Comparison of ENCODE assay signal across 8 cellular contexts in the genomic region with DNA sequence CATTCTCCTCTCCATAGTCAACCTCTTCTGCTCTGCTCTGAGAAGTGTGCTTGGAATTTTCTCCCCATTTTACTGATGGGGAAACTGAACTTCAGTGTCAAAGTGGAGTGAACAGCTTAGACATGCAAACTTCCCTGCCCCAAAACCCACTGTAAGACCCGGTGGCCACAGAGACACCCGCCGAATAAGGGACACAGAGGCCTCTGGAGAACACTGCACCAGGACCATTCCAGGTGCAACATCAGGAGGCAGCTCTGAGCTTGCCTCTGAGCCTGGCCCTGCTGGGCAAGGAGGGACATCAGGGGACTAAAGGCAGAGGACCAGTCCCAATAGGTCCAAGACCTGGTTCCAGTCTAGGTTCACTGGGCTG. TPM values are rescaled to one million over a fixed set of nuclear protein-coding genes. Genes with fewer than 3 reads are reported as not detected.
DNase-seq lines count a peak whose midpoint lies in the region; ATAC-seq and TF ChIP-seq lines count a peak whose summit lies in the region.

No MANE protein-coding gene starts in this region.

- H3K4me1 ChIP-seq in gastroesophageal sphincter = peaks cover 19 to 88% (median 75%) of the 10 kb centered on the region in 3 donors

- peaks cover 56% of the 10 kb centered on the region for H3K36me3 Mint-ChIP-seq in activated CD4-positive, alpha-beta memory T cell treated with anti-CD3 and anti-CD28 coated beads for 36 hours

- H3K27ac ChIP-seq in gastroesophageal sphincter = peak overlapping the region; percentile 94 to 99 (median 96)

- peak overlapping the region; percentile 74 for H3K4me3 ChIP-seq in GM06990 (replicated peaks; ENCODE audit: low read depth, low read length)
- H3K4me3 ChIP-seq in gastroesophageal sphincter = peak overlapping the region; percentile 76 to 81
- peak overlapping the region; percentile 79 for H3K4me3 ChIP-seq in skeletal muscle cell (ENCODE audit: low read depth, low read length)

- H3K9me3 Mint-ChIP-seq in activated CD4-positive, alpha-beta memory T cell treated with anti-CD3 and anti-CD28 coated beads for 36 hours = peaks cover 3% of the 10 kb centered on the region

- POLR2A ChIA-PET in activated CD4-positive, alpha-beta memory T cell treated with anti-CD3 and anti-CD28 coated beads for 36 hours (lab: Charles Lee) = interaction anchor here (0.8 to 16.2 kb wide), 10 partner anchors 9 to 87 kb away, joined by 3 to 540 read pairs (median 4); a partner anchor contains a TSS

- H3K27me3 Mint-ChIP-seq in activated CD4-positive, alpha-beta memory T cell treated with anti-CD3 and anti-CD28 coated beads for 36 hours = no peaks in the 10 kb centered on the region

- TF ChIP-seq EP300 in gastroesophageal sphincter (IDR thresholded peaks at IDR 0.05) = no peak

- H3K27ac Mint-ChIP-seq in activated CD4-positive, alpha-beta memory T cell treated with anti-CD3 and anti-CD28 coated beads for 36 hours = peak overlapping the region; percentile 99

- peak overlapping the region; percentile 92 for H3K4me3 Mint-ChIP-seq in activated CD4-positive, alpha-beta memory T cell treated with anti-CD3 and anti-CD28 coated beads for 36 hours

- CTCF ChIA-PET in activated CD4-positive, alpha-beta memory T cell treated with anti-CD3 and anti-CD28 coated beads for 36 hours (lab: Charles Lee) = interaction anchor here (0.9 to 28.1 kb wide), 16 partner anchors 10 to 103 kb away, joined by 3 to 795 read pairs (median 5); a partner anchor contains a TSS

- no peaks in the 10 kb centered on the region for H3K9me3 ChIP-seq in gastroesophageal sphincter

- H3K27me3 ChIP-seq in GM06990 (replicated peaks; ENCODE audit: control insufficient read depth, insufficient read depth, low read length) (no peaks in the 10 kb centered on the region), gastroesophageal sphincter (no peaks in the 10 kb centered on the region)

- TF ChIP-seq CTCF in GM06990 (IDR thresholded peaks at IDR 0.05; ENCODE audit: insufficient read depth, low read length, poor library complexity, severe bottlenecking) (no peak), gastroesophageal sphincter (IDR thresholded peaks at IDR 0.05) (no peak)

- no peak for ATAC-seq in gastroesophageal sphincter
- ATAC-seq in HG03439 (IDR thresholded peaks at IDR 0.05; ENCODE audit: unreplicated experiment) = no peak
- no peak for ATAC-seq in HG02610 (IDR thresholded peaks at IDR 0.05; ENCODE audit: unreplicated experiment)

- intact Hi-C loops in activated CD4-positive, alpha-beta memory T cell treated with anti-CD3 and anti-CD28 coated beads for 36 hours (cut with micrococcal nuclease) = loop anchor here (1.0 to 10.0 kb wide), 4 partner anchors 8 to 1603 kb away; no protein-coding TSS in a partner anchor
- intact Hi-C loops in posterior vena cava (cut with DNase I) = no loop called here

- H3K36me3 ChIP-seq in GM06990 (ENCODE audit: control insufficient read depth, insufficient read depth, low read length) = no peaks in the 10 kb centered on the region
- no peaks in the 10 kb centered on the region for H3K36me3 ChIP-seq in gastroesophageal sphincter

- no CpG with 5 or more reads among the region's 3 CpGs for WGBS in gastroesophageal sphincter (ENCODE audit: low coverage in 1 of 2), 2 donors

- H3K4me1 Mint-ChIP-seq in activated CD4-positive, alpha-beta memory T cell treated with anti-CD3 and anti-CD28 coated beads for 36 hours (ENCODE audit: low read depth) = peaks cover 66% of the 10 kb centered on the region

- TF ChIP-seq POLR2A in gastroesophageal sphincter (IDR thresholded peaks at IDR 0.05) = no peak

- DNase-seq in GM06990 (ENCODE audit: extremely low read depth, insufficient read length) = no peak
- no peak for DNase-seq in activated CD4-positive, alpha-beta memory T cell treated with anti-CD3 and anti-CD28 coated beads for 36 hours
- no peak for DNase-seq in skeletal muscle cell (ENCODE audit: low read depth)
- DNase-seq in posterior vena cava (ENCODE audit: low spot score) = no peak
- DNase-seq in dedifferentiated amniotic fluid mesenchymal stem cell (ENCODE audit: extremely low spot score) = no peak

RNA-seq across cellular contexts. Expression of a gene that starts 1.7 kb away (rescaled TPM):
- total RNA-seq in activated CD4-positive, alpha-beta memory T cell treated with anti-CD3 and anti-CD28 coated beads for 36 hours = 100 to 1,000 TPM; 257 to 280 TPM
- total RNA-seq in gastroesophageal sphincter (10 to 100 TPM; 55.9 to 96.5 (median 59.4) TPM), posterior vena cava (100 to 1,000 TPM; 111 to 126 TPM)

RNA-seq across cellular contexts. Expression of a gene that starts 45.0 kb away (rescaled TPM):
- 10 to 100 TPM; 13.7 to 16.2 TPM for total RNA-seq in activated CD4-positive, alpha-beta memory T cell treated with anti-CD3 and anti-CD28 coated beads for 36 hours
- total RNA-seq in gastroesophageal sphincter = 10 to 100 TPM; 40.7 to 66.8 (median 53.3) TPM
- 10 to 100 TPM; 28.5 to 33.8 TPM for total RNA-seq in posterior vena cava

RNA-seq across cellular contexts. Expression of a gene that starts 59.3 kb away (rescaled TPM):
- total RNA-seq in activated CD4-positive, alpha-beta memory T cell treated with anti-CD3 and anti-CD28 coated beads for 36 hours = 1 to 10 TPM; 2.1 to 2.5 TPM
- total RNA-seq in gastroesophageal sphincter = 10 to 100 TPM; 19.3 to 56.8 (median 25.5) TPM
- 10 to 100 TPM; 18.3 to 33.5 TPM for total RNA-seq in posterior vena cava

Comparison
In these comparisons a context has a peak if more than half of its experiments do, and no peak if none do; other contexts are left out.
1. RNA of a gene that starts 59.3 kb away (total RNA-seq): 18.3 to 33.5 TPM in posterior vena cava and 19.3 to 56.8 TPM in gastroesophageal sphincter; 2.1 to 2.5 TPM in activated CD4-positive, alpha-beta memory T cell treated with anti-CD3 and anti-CD28 coated beads for 36 hours; every median in the first group is over 4 times any median in the second.
2. Peak in every context shown above with its lines, with median percentiles within 50 percentile points of each other: H3K4me3 ChIP-seq.